In the genomic region with DNA sequence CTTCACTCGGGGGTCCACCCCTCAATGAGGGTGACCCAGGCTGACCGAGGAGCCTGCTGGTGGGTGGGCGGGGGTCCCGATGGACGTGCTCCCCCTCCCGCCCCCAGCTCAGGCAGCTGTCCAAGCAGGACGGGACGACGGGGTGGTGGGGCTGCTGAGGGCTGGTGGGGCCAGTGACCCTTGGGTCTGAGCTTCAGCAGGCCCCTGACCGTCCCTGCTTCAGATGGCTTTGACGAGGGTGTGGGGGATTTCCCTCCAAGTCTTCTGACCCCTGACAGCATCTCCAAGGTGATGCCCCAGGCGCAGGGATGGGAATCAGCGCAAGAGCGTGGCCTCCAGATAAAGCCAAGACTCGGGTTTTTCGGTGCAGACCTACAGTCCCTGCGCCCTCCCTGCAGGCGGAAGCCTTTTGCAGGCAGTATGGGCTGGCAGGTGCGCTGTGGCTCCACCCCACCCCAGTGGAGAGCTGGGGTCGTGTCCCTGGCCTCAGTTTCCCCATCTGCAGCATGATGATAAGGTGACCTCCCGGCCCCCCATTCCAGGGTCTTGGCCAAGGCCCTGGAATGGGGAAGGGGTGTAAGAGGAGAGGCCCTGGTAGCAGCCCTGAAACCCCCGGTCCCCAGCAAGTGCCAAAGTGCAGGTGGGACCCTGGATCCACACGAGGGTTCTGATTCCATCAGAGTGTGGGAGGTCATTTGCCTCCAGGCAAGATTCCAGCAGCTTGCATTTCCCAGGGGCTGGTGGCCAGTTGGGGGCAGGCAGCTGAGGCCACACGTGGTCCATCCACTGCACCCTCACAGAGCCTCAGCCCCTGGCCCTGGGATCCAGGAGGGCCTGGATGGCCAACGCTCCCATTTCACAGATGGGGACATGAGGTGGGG, we compare ENCODE assay signal across 17 cellular contexts. TPM values are rescaled to one million over a fixed set of nuclear protein-coding genes. Genes with fewer than 3 reads are reported as not detected.
DNase-seq lines count a peak whose midpoint lies in the region; ATAC-seq and TF ChIP-seq lines count a peak whose summit lies in the region.
"Had no signal": no experiment of that assay in that cellular context is flagged by ENCODE, and none has a peak within 500 bp of the region (broad histone marks: within the 10 kb centered on the region; RNA-seq: fewer than 3 reads in every experiment).

No MANE protein-coding gene starts in this region.

- H3K4me1 ChIP-seq in PC-3 (ENCODE audit: insufficient read depth, low read length) (peaks cover 12% of the 10 kb centered on the region), left ventricle myocardium inferior (peaks cover 44% of the 10 kb centered on the region)
- H3K4me1 ChIP-seq: colonic mucosa had no signal

- no peaks in the 10 kb centered on the region for H3K79me2 ChIP-seq in PC-3 (ENCODE audit: low read length)

- H4K20me1 ChIP-seq in PC-3 (ENCODE audit: low read length) = no peaks in the 10 kb centered on the region

- DNase-seq in DMS 273 (lab: John Stamatoyannopoulos, UW; ENCODE audit: unreplicated experiment) (peak; percentile 28), DMS 273 treated with DMSO at 0.1 percent for 48 hours (lab: John Stamatoyannopoulos, UW) (no peak), PC-3 (no peak), left ventricle myocardium inferior (peak; percentile 12), NCI-H128 (lab: John Stamatoyannopoulos, UW; ENCODE audit: unreplicated experiment) (no peak), GOT3 (lab: John Stamatoyannopoulos, UW) (no peak), AG20443 (ENCODE audit: low spot score) (no peak)
- DNase-seq: activated gamma-delta T cell, GF-D8 had no signal

- no peak overlapping the region for H3K4me2 ChIP-seq in PC-3 (ENCODE audit: low read length)

- intact Hi-C loops in PC-3 (cut with micrococcal nuclease) = loop anchor here (10.0 kb wide), 2 partner anchors 80 to 310 kb away; a partner anchor contains a TSS
- intact Hi-C loops in left ventricle myocardium inferior (cut with micrococcal nuclease) = no loop called here

- BruUV-seq in PC-3 (replicated peaks; lab: Mats Ljungman, UMichigan) = no TSS peak

- 0 out of 2 replicates have a peak overlapping the region, but pooled peaks have one; percentile 61 for H2AFZ ChIP-seq in PC-3 (ENCODE audit: low read length)

- H3K9ac ChIP-seq in PC-3 (ENCODE audit: low read length) = no peak overlapping the region

- H3K9me3 ChIP-seq in PC-3 (ENCODE audit: low read length) (no peaks in the 10 kb centered on the region), left ventricle myocardium inferior (replicated peaks) (no peaks in the 10 kb centered on the region)
- H3K9me3 ChIP-seq: colonic mucosa, gastrocnemius medialis, tibial artery had no signal

- H3K4me3 ChIP-seq in PC-3 (ENCODE audit: low read length) (no peak overlapping the region), left ventricle myocardium inferior (peak overlapping the region; percentile 29), skin epidermis (no peak overlapping the region)
- H3K4me3 ChIP-seq: colonic mucosa, lung, tibial artery had no signal

- H3K9me2 ChIP-seq in PC-3 (replicated peaks; ENCODE audit: low read length) = no peaks in the 10 kb centered on the region

- CTCF ChIA-PET in PC-3 (lab: Charles Lee) = no interaction called here

- TF ChIP-seq CTCF in PC-3 (conservative IDR thresholded peaks at IDR 0.05; ENCODE audit: low read depth, low read length) (peak; percentile 33; the same call in 1 of the 2 replicates), left ventricle myocardium inferior (IDR thresholded peaks at IDR 0.05; ENCODE audit: borderline replicate concordance) (peak; percentile 27)

- H3K27me3 ChIP-seq in PC-3 (ENCODE audit: low read length) = no peaks in the 10 kb centered on the region
- H3K27me3 ChIP-seq in left ventricle myocardium inferior (ENCODE audit: low read depth) = peaks cover 48% of the 10 kb centered on the region

- no peak for ATAC-seq in PC-3

- no peak overlapping the region for H3K27ac ChIP-seq in PC-3 (ENCODE audit: low read length)
- no peak overlapping the region for H3K27ac ChIP-seq in left ventricle myocardium inferior (replicated peaks)
- peak overlapping the region in 13 of 21 experiments; percentile 1 to 83 (median 60) for H3K27ac ChIP-seq in skin epidermis
- H3K27ac ChIP-seq: colonic mucosa, gastrocnemius medialis, tibial artery had no signal

- no peaks in the 10 kb centered on the region for H3K36me3 ChIP-seq in PC-3 (ENCODE audit: low read depth, low read length)
- H3K36me3 ChIP-seq in left ventricle myocardium inferior = no peaks in the 10 kb centered on the region
- H3K36me3 ChIP-seq: colonic mucosa, gastrocnemius medialis, tibial artery had no signal

- H3F3A ChIP-seq in PC-3 (ENCODE audit: low read length, unreplicated experiment) = no peaks in the 10 kb centered on the region

- POLR2A ChIA-PET in PC-3 (lab: Charles Lee; ENCODE audit: unreplicated experiment) = no interaction called here

RNA-seq across cellular contexts. Expression of a gene that starts 8.7 kb away (rescaled TPM):
- total RNA-seq in PC-3 (2014; rRNA removed) = not detected in 2 replicates
- total RNA-seq in left ventricle myocardium inferior = not detected
- total RNA-seq: A172; activated CD8-positive, alpha-beta memory T cell treated with anti-CD3 and anti-CD28 coated beads, Interleukin-2, amount 10 ng/mL, durations not matched to agents 7 days and 5 days; astrocyte had no signal

RNA-seq across cellular contexts. Expression of a gene that starts 18.9 kb away (rescaled TPM):
- total RNA-seq in PC-3 (2014; rRNA removed) (0.12 and 1.0 TPM in 2 replicates), left ventricle myocardium inferior (not detected)
- total RNA-seq: A172; activated CD8-positive, alpha-beta memory T cell treated with anti-CD3 and anti-CD28 coated beads, Interleukin-2, amount 10 ng/mL, durations not matched to agents 7 days and 5 days; gastrocnemius medialis had no signal

RNA-seq across cellular contexts. Expression of a gene that starts 46.3 kb away (rescaled TPM):
- not detected in 2 replicates for total RNA-seq in PC-3 (2014; rRNA removed)
- total RNA-seq in left ventricle myocardium inferior = not detected
- total RNA-seq: A172; activated CD8-positive, alpha-beta memory T cell treated with anti-CD3 and anti-CD28 coated beads, Interleukin-2, amount 10 ng/mL, durations not matched to agents 7 days and 5 days; astrocyte had no signal

Comparison
In these comparisons a context has a peak if more than half of its experiments do, and no peak if none do; other contexts are left out.
1. DNase-seq: peak in DMS 273 (single experiment) and left ventricle myocardium inferior (single experiment); none in DMS 273 treated with DMSO at 0.1 percent for 48 hours (single experiment), PC-3 (single experiment), NCI-H128 (single experiment), GOT3 (single experiment) and AG20443 (single experiment).
2. H3K27ac ChIP-seq: peak in skin epidermis (13 of 21); none in PC-3 (single experiment) and left ventricle myocardium inferior (single experiment).